8 cellular contexts compared by ENCODE assay signal in the genomic region with DNA sequence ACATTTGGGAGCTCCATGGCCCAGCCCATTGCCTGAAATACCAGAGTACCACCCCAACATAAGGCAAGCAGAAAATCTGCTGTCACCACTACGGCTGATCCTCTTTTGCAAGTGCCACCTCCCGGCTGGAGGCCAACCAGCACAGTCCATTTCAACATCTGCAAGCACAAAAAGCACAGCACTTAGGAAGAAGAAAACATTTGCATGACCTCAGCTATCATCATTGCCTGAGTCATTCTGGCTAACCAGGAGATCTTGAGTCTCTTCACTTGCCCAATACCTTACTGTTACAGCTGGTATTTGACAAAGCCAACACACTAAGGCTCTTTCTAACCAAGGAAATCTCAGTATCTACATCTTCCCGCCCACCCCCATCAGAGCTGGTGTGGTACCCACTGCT. TPM values are rescaled to one million over a fixed set of nuclear protein-coding genes. Genes with fewer than 3 reads are reported as not detected.
DNase-seq lines count a peak whose midpoint lies in the region; ATAC-seq and TF ChIP-seq lines count a peak whose summit lies in the region.
"Had no signal": no experiment of that assay in that cellular context is flagged by ENCODE, and none has a peak within 500 bp of the region (broad histone marks: within the 10 kb centered on the region; RNA-seq: fewer than 3 reads in every experiment).

No MANE protein-coding gene starts in this region.

- no peaks in the 10 kb centered on the region for H3K27me3 ChIP-seq in GM23248 (replicated peaks; ENCODE audit: insufficient read depth)
- H3K27me3 ChIP-seq in PC-9 (ENCODE audit: insufficient read depth, low read depth) = no peaks in the 10 kb centered on the region

- H3K36me3 ChIP-seq in GM23248 (ENCODE audit: low read depth) = peaks cover 46% of the 10 kb centered on the region
- H3K36me3 ChIP-seq in PC-9 (ENCODE audit: low read depth) = no peaks in the 10 kb centered on the region

- H4K20me1 ChIP-seq in GM23248 (ENCODE audit: insufficient read depth) (peaks cover 12% of the 10 kb centered on the region), PC-9 (ENCODE audit: insufficient read depth) (no peaks in the 10 kb centered on the region)

- H3K9ac ChIP-seq in GM23248 = no peak overlapping the region

- POLR2A ChIA-PET in PC-9 (lab: Charles Lee; ENCODE audit: unreplicated experiment) = no interaction called here

- no peak overlapping the region for H3K4me2 ChIP-seq in GM23248 (ENCODE audit: unreplicated experiment)
- no peak overlapping the region for H3K4me2 ChIP-seq in PC-9

- H3K79me2 ChIP-seq in GM23248 (ENCODE audit: insufficient read depth) (peaks cover 100% of the 10 kb centered on the region), PC-9 (ENCODE audit: low read depth) (0 out of 2 replicates have a peak, but pooled peaks cover 8% of the 10 kb centered on the region)

- peaks cover 83% of the 10 kb centered on the region for H3F3A ChIP-seq in GM23248 (ENCODE audit: insufficient read depth)
- no peaks in the 10 kb centered on the region for H3F3A ChIP-seq in PC-9 (ENCODE audit: insufficient read depth, low read depth)

- no TSS peak for BruUV-seq in PC-9 (replicated peaks; lab: Mats Ljungman, UMichigan)

- H3K27ac ChIP-seq in GM23248 (peak overlapping the region; percentile 53), PC-9 (no peak overlapping the region)

- CTCF ChIA-PET in PC-9 (lab: Charles Lee) = no interaction called here

- in situ Hi-C loops in GM23248 (cut with MboI) = no loop called here

- TF ChIP-seq CTCF in NB4 (IDR thresholded peaks at IDR 0.05; ENCODE audit: low read depth, low read length) (no peak), PC-9 (conservative IDR thresholded peaks at IDR 0.05) (no peak)

- H3K4me3 ChIP-seq in GM23248 = no peak overlapping the region
- H3K4me3 ChIP-seq in NB4 (ENCODE audit: low read depth, low read length) = no peak overlapping the region
- no peak overlapping the region for H3K4me3 ChIP-seq in PC-9

- 40 to 49% methylated on average over 3 of the region's 3 CpGs for WGBS in GM23248 (ENCODE audit: low coverage in 1 of 2, low lambda C conversion rate in 2 of 2, missing lambda C conversion rate in 2 of 2), 2 experiments

- intact Hi-C loops in PC-9 (cut with micrococcal nuclease; ENCODE audit: unreplicated experiment) = no loop called here

- H3K4me1 ChIP-seq in GM23248 (ENCODE audit: insufficient read depth) = peaks cover 20% of the 10 kb centered on the region
- no peaks in the 10 kb centered on the region for H3K4me1 ChIP-seq in PC-9 (replicated peaks; ENCODE audit: insufficient read depth)

- no peak for TF ChIP-seq POLR2A in NB4 (IDR thresholded peaks at IDR 0.05; ENCODE audit: extremely low read depth, insufficient read length)

- H2AFZ ChIP-seq in GM23248 (no peak overlapping the region), PC-9 (no peak overlapping the region)

- H3K9me2 ChIP-seq in GM23248 (ENCODE audit: insufficient read depth) = no peaks in the 10 kb centered on the region; the same call in 1 of the 2 replicates
- no peaks in the 10 kb centered on the region for H3K9me2 ChIP-seq in PC-9 (ENCODE audit: insufficient read depth)

- DNase-seq in GM23248 (peak; percentile 91), NB4 (ENCODE audit: low read depth) (peak; percentile 24), renal cortical epithelial cell (ENCODE audit: low read depth) (peak; percentile 75), PC-9 (no peak), NCI-H510A treated with DMSO at 0.1 percent for 48 hours (lab: John Stamatoyannopoulos, UW) (no peak)
- DNase-seq: DMS 273 treated with DMSO at 0.1 percent for 48 hours had no signal

- H3K9me3 ChIP-seq in GM23248 (ENCODE audit: low read depth) = no peaks in the 10 kb centered on the region
- peaks cover 3% of the 10 kb centered on the region; the same call in 1 of the 2 replicates for H3K9me3 ChIP-seq in PC-9 (ENCODE audit: insufficient read depth, low read depth)

- ATAC-seq in esophagus mucosa (peak; percentile 94), HG02610 (IDR thresholded peaks at IDR 0.05; ENCODE audit: unreplicated experiment) (no peak)

RNA-seq across cellular contexts. Expression of gene NEK7, which starts 55.9 kb away (rescaled TPM):
- total RNA-seq in GM23248 (2014; rRNA removed; shearing (Covaris generic)) = 1,026 and 1,186 TPM in 2 replicates
- 693 and 700 TPM in 2 replicates for polyA plus RNA-seq in GM23248 (2016; fragmentation: Nextera tagmentation; extraction: Ambion mirVana)
- total RNA-seq in esophagus mucosa (29.9 TPM), renal cortical epithelial cell (59.1 and 84.0 TPM in 2 replicates), PC-9 (2021) (67.4 and 82.2 TPM in 2 replicates)

Comparison
In these comparisons a context has a peak if more than half of its experiments do, and no peak if none do; other contexts are left out.
1. DNase-seq: peak in GM23248 (single experiment), NB4 (single experiment) and renal cortical epithelial cell (single experiment); none in PC-9 (0 of 2) and NCI-H510A treated with DMSO at 0.1 percent for 48 hours (single experiment).
2. RNA of gene NEK7, which starts 55.9 kb away (total RNA-seq): 1,026 to 1,186 TPM in GM23248; 67.4 to 82.2 TPM in PC-9, 59.1 to 84.0 TPM in renal cortical epithelial cell and 29.9 TPM in esophagus mucosa (single experiment); every median in the first group is over 10 times any median in the second.